21 cellular contexts compared by ENCODE assay signal in genomic region chr6:53629862-53630532, GRCh38. TPM values are rescaled to one million over a fixed set of nuclear protein-coding genes. Genes with fewer than 3 reads are reported as not detected.
DNase-seq lines count a peak whose midpoint lies in the region; ATAC-seq, FAIRE-seq and TF ChIP-seq lines count a peak whose summit lies in the region.
"Had no signal": no experiment of that assay in that cellular context is flagged by ENCODE, and none has a peak within 500 bp of the region (broad histone marks: within the 10 kb centered on the region; RNA-seq: fewer than 3 reads in every experiment).

No MANE protein-coding gene starts in this region.

- no peaks in the 10 kb centered on the region for H4K20me1 ChIP-seq in H9 (ENCODE audit: control insufficient read depth, insufficient read depth, insufficient read length)
- no peaks in the 10 kb centered on the region for H4K20me1 ChIP-seq in keratinocyte (ENCODE audit: control insufficient read depth, extremely low read depth, insufficient read depth, low read length)

- H3K27me3 ChIP-seq in H9 (ENCODE audit: insufficient read depth, low read length) (no peaks in the 10 kb centered on the region), RWPE2 (ENCODE audit: insufficient read depth, poor library complexity, severe bottlenecking) (no peaks in the 10 kb centered on the region), keratinocyte (ENCODE audit: control insufficient read depth, extremely low read depth, insufficient read depth, low read length) (no peaks in the 10 kb centered on the region)
- H3K27me3 ChIP-seq: SJCRH30 had no signal

- FAIRE-seq in A549 (lab: Jason Lieb, UNC) (no peak), keratinocyte (lab: Jason Lieb, UNC) (peak; percentile 13)
- FAIRE-seq: GM19239 had no signal

- H3K4me3 Mint-ChIP-seq in H9, result no peak overlapping the region
- H3K4me3 Mint-ChIP-seq: CD4-positive, CD25-positive, alpha-beta regulatory T cell; T-cell had no signal

- H3K4me1 Mint-ChIP-seq in H9, result no peaks in the 10 kb centered on the region
- H3K4me1 Mint-ChIP-seq: CD4-positive, CD25-positive, alpha-beta regulatory T cell had no signal

- dilution Hi-C loops in keratinocyte (cut with MboI; ENCODE audit: extremely low pct_ligation_motif_present, low sequenced_read_pairs), result no loop called here

- no peaks in the 10 kb centered on the region for H3K9me3 Mint-ChIP-seq in H9
- H3K9me3 Mint-ChIP-seq: CD4-positive, CD25-positive, alpha-beta regulatory T cell; T-cell had no signal

- H3K14ac ChIP-seq in H9 (ENCODE audit: insufficient read depth, low read length), result no peak overlapping the region

- H4K91ac ChIP-seq in H9 (ENCODE audit: insufficient read length, low read depth, low read length), result no peak overlapping the region

- no peak overlapping the region for H2BK120ac ChIP-seq in H9 (ENCODE audit: low read depth, low read length, poor library complexity, severe bottlenecking)

- WGBS in A549 (ENCODE audit: missing lambda C conversion rate), result 89% methylated on average over 3 of the region's 3 CpGs
- no CpG with 5 or more reads among the region's 3 CpGs for WGBS in H9 (ENCODE audit: extremely low coverage, insufficient read length, low lambda C conversion rate)

- no peaks in the 10 kb centered on the region for H3K27me3 Mint-ChIP-seq in H9 (ENCODE audit: low read depth)

- H4K5ac ChIP-seq in H9 (ENCODE audit: insufficient read length, low read depth, low read length), result peak overlapping the region; percentile 22

- no peak overlapping the region for H3K4ac ChIP-seq in H9 (ENCODE audit: low read depth, low read length)

- H3K9ac ChIP-seq in H9 (ENCODE audit: extremely low read depth, insufficient read length, low read length) (no peak overlapping the region), keratinocyte (ENCODE audit: control insufficient read depth, extremely low read depth, insufficient read depth, low read length) (no peak overlapping the region)
- H3K9ac ChIP-seq: KMS-11 had no signal

- H2BK15ac ChIP-seq in H9 (ENCODE audit: low read depth, low read length), result no peak overlapping the region

- POLR2A ChIA-PET in A549 (lab: Yijun Ruan, JAX), result no interaction called here

- H3K23ac ChIP-seq in H9 (ENCODE audit: insufficient read length, low read depth, low read length), result no peak overlapping the region

- no peak overlapping the region for H3K27ac Mint-ChIP-seq in H9
- H3K27ac Mint-ChIP-seq: CD4-positive, CD25-positive, alpha-beta regulatory T cell; T-cell had no signal

- no peak overlapping the region for H3K56ac ChIP-seq in H9 (ENCODE audit: insufficient read length, low read depth, low read length)

- H3K4me1 ChIP-seq in A549 (peaks cover 31% of the 10 kb centered on the region; the same call in 2 of the 3 replicates), H9 (ENCODE audit: insufficient read depth, low read length) (no peaks in the 10 kb centered on the region), RWPE2 (ENCODE audit: insufficient read depth, poor library complexity, severe bottlenecking) (peaks cover 36% of the 10 kb centered on the region), keratinocyte (ENCODE audit: control insufficient read depth, extremely low read depth, insufficient read depth, low read length) (peaks cover 50% of the 10 kb centered on the region)
- H3K4me1 ChIP-seq: SJCRH30 had no signal

- H3K36me3 Mint-ChIP-seq in H9 (ENCODE audit: insufficient read depth in 1 of 3, low read depth in 3 of 3), result no peaks in the 10 kb centered on the region
- H3K36me3 Mint-ChIP-seq: CD4-positive, CD25-positive, alpha-beta regulatory T cell; T-cell had no signal

- H3K18ac ChIP-seq in H9 (ENCODE audit: insufficient read length, low read depth, low read length), result no peak overlapping the region

- DNase-seq in A549 (ENCODE audit: low read depth in 1 of 2, low spot score in 1 of 2) (no peak), H9 (no peak), RWPE2 (ENCODE audit: low spot score) (no peak), keratinocyte (ENCODE audit: low read depth, low spot score) (no peak), NCI-H1048 (lab: John Stamatoyannopoulos, UW) (no peak), NCI-H1105 treated with DMSO at 0.1 percent for 48 hours (lab: John Stamatoyannopoulos, UW) (no peak)
- DNase-seq: CD4-positive, CD25-positive, alpha-beta regulatory T cell; DMS79; NCI-H1694; NCI-H2081 treated with DMSO at 0.1 percent for 48 hours; NCI-H2171 treated with DMSO at 0.1 percent for 48 hours; NCI-H524 treated with DMSO at 0.1 percent for 48 hours; NCI-H82; PC-3; SJCRH30; T-cell had no signal

- H3K4me3 ChIP-seq in A549 (no peak overlapping the region), RWPE2 (ENCODE audit: severe bottlenecking) (no peak overlapping the region), keratinocyte (ENCODE audit: control insufficient read depth in 2 of 3, extremely low read depth in 1 of 3, insufficient read depth in 2 of 3, low read depth in 1 of 3, low read length in 3 of 3) (no peak overlapping the region)
- H3K4me3 ChIP-seq: SJCRH30 had no signal

- H3T11ph ChIP-seq in H9 (ENCODE audit: low read length), result no peak overlapping the region

- no peak overlapping the region for H2BK12ac ChIP-seq in H9 (ENCODE audit: insufficient read length, low read depth, low read length)

- no peaks in the 10 kb centered on the region for H3K79me2 ChIP-seq in H9 (ENCODE audit: insufficient read depth, low read length)
- H3K79me2 ChIP-seq in keratinocyte (ENCODE audit: control insufficient read depth, insufficient read depth, low read length), result no peaks in the 10 kb centered on the region

- no peak overlapping the region for H2BK20ac ChIP-seq in H9 (ENCODE audit: low read depth, low read length, poor library complexity, severe bottlenecking)

- no peak for TF ChIP-seq EP300 in A549 (IDR thresholded peaks at IDR 0.05)

- no peak overlapping the region for H4K8ac ChIP-seq in H9 (replicated peaks; ENCODE audit: insufficient read length, low read depth, low read length)

- H3K27ac ChIP-seq in A549, result peak overlapping the region; percentile 40 to 57; a peak in 3 of 6 replicates
- H3K27ac ChIP-seq in H9 (ENCODE audit: insufficient read length, low read depth, low read length), result no peak overlapping the region
- H3K27ac ChIP-seq in RWPE2 (ENCODE audit: poor library complexity, severe bottlenecking), result peak overlapping the region; percentile 99
- H3K27ac ChIP-seq in keratinocyte (ENCODE audit: control insufficient read depth, insufficient read depth, low read length), result no peak overlapping the region
- H3K27ac ChIP-seq: HL-60, KMS-11, SJCRH30 had no signal

- no peak for TF ChIP-seq RAD21 in A549 (conservative IDR thresholded peaks at IDR 0.05 in 1 of 2, IDR thresholded peaks at IDR 0.05 in 1 of 2)

- H3K9me1 ChIP-seq in keratinocyte (ENCODE audit: control insufficient read depth, extremely low read depth, insufficient read depth, low read length), result no peaks in the 10 kb centered on the region

- TF ChIP-seq POLR2A in A549 (IDR thresholded peaks at IDR 0.05; ENCODE audit: low read length), result no peak

- H3K79me1 ChIP-seq in H9 (ENCODE audit: insufficient read depth, low read depth, low read length, poor library complexity, severe bottlenecking), result no peaks in the 10 kb centered on the region

- H2AK5ac ChIP-seq in H9 (ENCODE audit: insufficient read length, low read length), result no peak overlapping the region

- H2AFZ ChIP-seq in H9 (ENCODE audit: low read length) (no peak overlapping the region), keratinocyte (ENCODE audit: control insufficient read depth, low read length) (no peak overlapping the region)

- CTCF ChIA-PET in A549 (lab: Yijun Ruan, JAX), result no interaction called here

- H3K9me3 ChIP-seq in A549 (no peaks in the 10 kb centered on the region), H9 (ENCODE audit: control insufficient read depth, low read depth, low read length) (no peaks in the 10 kb centered on the region), RWPE2 (ENCODE audit: severe bottlenecking) (no peaks in the 10 kb centered on the region), keratinocyte (ENCODE audit: control insufficient read depth, low read depth, low read length) (no peaks in the 10 kb centered on the region)
- H3K9me3 ChIP-seq: SJCRH30 had no signal

- no peaks in the 10 kb centered on the region for H3K23me2 ChIP-seq in H9 (ENCODE audit: insufficient read length, low read depth, low read length, poor library complexity, severe bottlenecking)

- H2BK5ac ChIP-seq in H9 (ENCODE audit: insufficient read length, low read length), result no peak overlapping the region

- no peak overlapping the region for H3K4me2 ChIP-seq in A549
- no peak overlapping the region for H3K4me2 ChIP-seq in H9 (ENCODE audit: insufficient read depth, insufficient read length, low read length)
- no peak overlapping the region for H3K4me2 ChIP-seq in keratinocyte (ENCODE audit: control insufficient read depth, extremely low read depth, insufficient read depth, low read depth, low read length)
- H3K4me2 ChIP-seq: KMS-11 had no signal

- TF ChIP-seq CTCF in A549 (IDR thresholded peaks at IDR 0.05) (no peak), H9 (conservative IDR thresholded peaks at IDR 0.05) (no peak), RWPE2 (IDR thresholded peaks at IDR 0.05; ENCODE audit: poor library complexity, severe bottlenecking) (no peak), keratinocyte (optimal IDR thresholded peaks at IDR 0.05 in 1 of 3, IDR thresholded peaks at IDR 0.05 in 1 of 3, conservative IDR thresholded peaks at IDR 0.05 in 1 of 3; ENCODE audit: extremely low read depth in 1 of 3, insufficient read depth in 2 of 3, low read length in 3 of 3) (no peak)

- H3K36me3 ChIP-seq in RWPE2 (ENCODE audit: low read depth) (no peaks in the 10 kb centered on the region), keratinocyte (ENCODE audit: control insufficient read depth in 2 of 2, extremely low read depth in 1 of 2, insufficient read depth in 2 of 2, low read length in 2 of 2) (no peaks in the 10 kb centered on the region)
- H3K36me3 ChIP-seq: SJCRH30 had no signal

- ATAC-seq in A549, result no peak
- ATAC-seq in RWPE2 (ENCODE audit: low read depth), result no peak
- ATAC-seq in HG03432 (IDR thresholded peaks at IDR 0.05; ENCODE audit: unreplicated experiment), result no peak
- ATAC-seq: T-cell had no signal

RNA-seq across cellular contexts. Expression of gene KLHL31, which starts 35.6 kb away (rescaled TPM):
- polyA plus RNA-seq in A549 (2011; rRNA removed) (0.20 and 0.32 TPM in 2 replicates), A549 (2017; fragmentation: RNase III; extraction: RNeasy Plus Mini Kit Qiagen cat#74134 plus additional on column Dnase treatment) (0.16 to 0.31 TPM (median 0.22 TPM) in 3 replicates), keratinocyte (0.08 to 0.76 TPM (median 0.42 TPM) in 3 replicates)
- 0.08 and 0.13 TPM in 2 replicates for polyA plus RNA-seq in A549 (2012; cell fraction: cytosol; rRNA removed)
- polyA plus RNA-seq in A549 (2012; cell fraction: nucleus; rRNA removed), result 0.29 and 0.55 TPM in 2 replicates
- 0.17 and 0.34 TPM in 2 replicates for polyA minus RNA-seq in A549 (2011; rRNA and poly(A)+ RNA removed)
- 0.09 and 0.17 TPM in 2 replicates for total RNA-seq in H9 (2021)
- 1.1 TPM for polyA plus RNA-seq in keratinocyte (2011; ENCODE audit: low read depth)
- polyA plus RNA-seq in keratinocyte (2011; cell fraction: cytosol; rRNA removed), result 0.17 and 0.26 TPM in 2 replicates
- polyA plus RNA-seq in keratinocyte (2011; cell fraction: nucleus; rRNA removed), result 3.1 and 3.2 TPM in 2 replicates
- 0.19 and 2.2 TPM in 2 replicates for polyA plus RNA-seq in keratinocyte (2012; ENCODE audit: low replicate concordance)
- polyA minus RNA-seq in keratinocyte, result 0.99 to 1.1 TPM in 2 of 3 replicates, not detected in the other
- polyA minus RNA-seq in keratinocyte (2011; cell fraction: cytosol; rRNA and poly(A)+ RNA removed), result not detected
- 1.3 and 3.5 TPM in 2 replicates for polyA minus RNA-seq in keratinocyte (2011; cell fraction: nucleus; rRNA and poly(A)+ RNA removed)
- total RNA-seq: A172; CD4-positive, CD25-positive, alpha-beta regulatory T cell had no signal
- polyA plus RNA-seq: CD4-positive, CD25-positive, alpha-beta regulatory T cell had no signal

Comparison
In these comparisons a context has a peak if more than half of its experiments do, and no peak if none do; other contexts are left out.
1. H3K27ac ChIP-seq: peak in A549 (2 of 2) and RWPE2 (single experiment); none in H9 (single experiment) and keratinocyte (single experiment).